Comparison of ENCODE assay signal across 9 cellular contexts in genomic region chr11:69915501-69916250, GRCh38.
A peak's percentile ranks its signal among the peaks of the same experiment; 100 is the strongest.
DNase-seq lines count a peak whose midpoint lies in the region; ATAC-seq and TF ChIP-seq lines count a peak whose summit lies in the region.
"Had no signal": no experiment of that assay in that cellular context is flagged by ENCODE, and none has a peak within 500 bp of the region (broad histone marks: within the 10 kb centered on the region; RNA-seq: fewer than 3 reads in every experiment).

No MANE protein-coding gene starts in this region.

- intact Hi-C loops in posterior vena cava (cut with DNase I), result loop anchor here in 1 of 2 donors (1.0 to 5.0 kb wide), 2 partner anchors 214 to 1063 kb away; no protein-coding TSS in a partner anchor

- no peak overlapping the region for H3K4me3 Mint-ChIP-seq in glutamatergic neuron (ENCODE audit: unreplicated experiment)
- H3K4me3 Mint-ChIP-seq: memory B cell had no signal

- peaks cover 10% of the 10 kb centered on the region for H3K27me3 Mint-ChIP-seq in glutamatergic neuron (ENCODE audit: unreplicated experiment)

- no peak overlapping the region for H3K27ac Mint-ChIP-seq in glutamatergic neuron (ENCODE audit: unreplicated experiment)
- H3K27ac Mint-ChIP-seq: memory B cell had no signal

- TF ChIP-seq CTCF in AG09309 (IDR thresholded peaks at IDR 0.05; ENCODE audit: control insufficient read depth, insufficient read depth, low read depth, low read length, missing control alignments), result peak; percentile 89
- peak; percentile 77 for TF ChIP-seq CTCF in GM13977 (IDR thresholded peaks at IDR 0.05; ENCODE audit: extremely low read depth, insufficient read depth, missing control alignments)
- peak; percentile 89 for TF ChIP-seq CTCF in glutamatergic neuron (IDR thresholded peaks at IDR 0.05; ENCODE audit: partially characterized antibody, unreplicated experiment)

- H3K36me3 Mint-ChIP-seq in glutamatergic neuron (ENCODE audit: unreplicated experiment), result no peaks in the 10 kb centered on the region

- DNase-seq in AG09309 (ENCODE audit: low read depth) (no peak), GM13977 (ENCODE audit: low spot score) (peak; percentile 66), NCI-H345 treated with DMSO at 0.1 percent for 48 hours (lab: John Stamatoyannopoulos, UW; ENCODE audit: unreplicated experiment) (peak; percentile 36), glutamatergic neuron (peak; percentile 92), posterior vena cava (ENCODE audit: low spot score) (peak; percentile 95), activated gamma-delta T cell treated with Interleukin-2 at 50 U/mL for 16 hours (no peak)
- DNase-seq in activated T-cell treated with anti-CD3 and anti-CD28 coated beads, Interleukin-2, amount 50 U/mL, for 48 hours, result peak; percentile 75

- H3K4me1 Mint-ChIP-seq in glutamatergic neuron (ENCODE audit: low read depth, unreplicated experiment), result no peaks in the 10 kb centered on the region
- H3K4me1 Mint-ChIP-seq: memory B cell had no signal

- in situ Hi-C loops in GM13977 (cut with MboI; ENCODE audit: low pct_unique_long_range_greater_than_20kb, low sequenced_read_pairs, unreplicated experiment), result loop anchor here (25.0 kb wide), 1 partner anchor 547 kb away; no protein-coding TSS in a partner anchor

- H3K9me3 Mint-ChIP-seq in glutamatergic neuron (ENCODE audit: unreplicated experiment), result peaks cover 5% of the 10 kb centered on the region

- no peak for ATAC-seq in HG03175 (IDR thresholded peaks at IDR 0.05; ENCODE audit: unreplicated experiment)

- H3K4me3 ChIP-seq in AG09309 (ENCODE audit: control insufficient read depth, low read depth, low read length), result no peak overlapping the region

Comparison
In these comparisons a context has a peak if more than half of its experiments do, and no peak if none do; other contexts are left out.
1. DNase-seq: peak in GM13977 (single experiment), NCI-H345 treated with DMSO at 0.1 percent for 48 hours (single experiment), activated T-cell treated with anti-CD3 and anti-CD28 coated beads, Interleukin-2, amount 50 U/mL, for 48 hours (2 of 2), glutamatergic neuron (single experiment) and posterior vena cava (single experiment); none in AG09309 (single experiment) and activated gamma-delta T cell treated with Interleukin-2 at 50 U/mL for 16 hours (single experiment).
2. Peak in every context shown above with its lines, with median percentiles within 50 percentile points of each other: CTCF ChIP-seq.